ENCODE assay signal across 1 cellular context in the genomic region with DNA sequence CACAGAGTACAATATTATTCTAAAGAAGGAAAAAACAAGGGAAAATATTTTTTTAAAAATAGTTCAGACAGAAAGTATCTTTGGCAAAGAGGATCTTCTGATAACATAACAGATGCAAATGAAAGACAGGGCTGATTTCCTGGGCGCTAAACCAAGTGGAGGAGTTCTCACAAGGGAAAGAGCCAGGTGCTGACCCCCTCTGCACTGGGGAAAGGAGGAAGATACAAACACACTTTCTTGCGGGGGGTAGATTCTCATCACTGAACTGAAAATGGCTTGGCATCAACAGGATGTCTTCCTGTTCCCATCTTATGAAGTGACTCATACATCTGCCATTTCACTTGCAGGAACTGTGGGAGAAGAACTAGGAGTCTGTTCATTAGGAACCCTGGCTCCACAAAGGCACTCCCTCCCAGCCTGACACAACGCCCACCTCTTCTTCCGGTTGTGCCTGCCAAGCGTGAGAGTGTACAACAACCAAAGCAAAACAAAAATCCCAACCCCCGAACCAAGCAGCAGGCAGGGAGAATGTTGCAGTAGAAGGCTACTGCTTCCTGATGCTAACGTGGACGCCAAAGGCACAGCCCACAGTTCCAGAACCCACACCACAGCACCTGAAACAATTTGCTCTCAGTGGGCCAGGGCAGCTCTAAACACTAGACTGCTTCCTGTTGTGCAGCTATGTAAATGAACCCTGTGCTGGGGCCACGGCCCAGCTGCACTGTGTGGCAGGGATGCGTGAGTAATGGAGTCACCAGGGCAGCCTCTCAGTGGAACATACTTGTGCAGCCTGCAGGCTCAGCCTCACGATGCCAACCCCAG.
TF ChIP-seq lines count a peak whose summit lies in the region.

No MANE protein-coding gene starts in this region.

TF ChIP-seq in HepG2, 621 proteins besides CTCF, POLR2A, EP300 and RAD21 (continued from another document and continues in another):
- 0 out of 2 replicates have a peak, but pooled peaks have one; percentile 16 for TF ChIP-seq DMAP1 (CRISPR knock-in tag; IDR thresholded peaks at IDR 0.05)
- TF ChIP-seq, protein P1, sequence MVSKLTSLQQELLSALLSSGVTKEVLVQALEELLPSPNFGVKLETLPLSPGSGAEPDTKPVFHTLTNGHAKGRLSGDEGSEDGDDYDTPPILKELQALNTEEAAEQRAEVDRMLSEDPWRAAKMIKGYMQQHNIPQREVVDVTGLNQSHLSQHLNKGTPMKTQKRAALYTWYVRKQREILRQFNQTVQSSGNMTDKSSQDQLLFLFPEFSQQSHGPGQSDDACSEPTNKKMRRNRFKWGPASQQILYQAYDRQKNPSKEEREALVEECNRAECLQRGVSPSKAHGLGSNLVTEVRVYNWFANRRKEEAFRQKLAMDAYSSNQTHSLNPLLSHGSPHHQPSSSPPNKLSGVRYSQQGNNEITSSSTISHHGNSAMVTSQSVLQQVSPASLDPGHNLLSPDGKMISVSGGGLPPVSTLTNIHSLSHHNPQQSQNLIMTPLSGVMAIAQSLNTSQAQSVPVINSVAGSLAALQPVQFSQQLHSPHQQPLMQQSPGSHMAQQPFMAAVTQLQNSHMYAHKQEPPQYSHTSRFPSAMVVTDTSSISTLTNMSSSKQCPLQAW (CRISPR knock-in tag; IDR thresholded peaks at IDR 0.05) = no peak
- TF ChIP-seq HDAC2 (CRISPR knock-in tag; IDR thresholded peaks at IDR 0.05) = 0 out of 2 replicates have a peak, but pooled peaks have one; percentile 22
- peak; percentile 46; the same call in 1 of the 2 replicates for TF ChIP-seq RXRA (CRISPR knock-in tag; IDR thresholded peaks at IDR 0.05)
- TF ChIP-seq FOXP1 (IDR thresholded peaks at IDR 0.05) = no peak
- TF ChIP-seq FOXP1 (CRISPR knock-in tag; IDR thresholded peaks at IDR 0.05) = peak; percentile 22
- peak; percentile 18 for TF ChIP-seq XRCC5 (optimal IDR thresholded peaks at IDR 0.05; ENCODE audit: low read length)
- peak; percentile 46 for TF ChIP-seq TAF1 (CRISPR knock-in tag; IDR thresholded peaks at IDR 0.05)
- no peak for TF ChIP-seq GABPA (IDR thresholded peaks at IDR 0.05; ENCODE audit: low read depth, low read length)
- TF ChIP-seq GABPA (CRISPR knock-in tag; IDR thresholded peaks at IDR 0.05; ENCODE audit: low read depth) = peak; percentile 77
- TF ChIP-seq MBD4 (IDR thresholded peaks at IDR 0.05; ENCODE audit: borderline replicate concordance, low read length) = no peak
- TF ChIP-seq KDM5B (CRISPR knock-in tag; IDR thresholded peaks at IDR 0.05; ENCODE audit: borderline replicate concordance) = 0 out of 2 replicates have a peak, but pooled peaks have one; percentile 33
- TF ChIP-seq, protein P2, sequence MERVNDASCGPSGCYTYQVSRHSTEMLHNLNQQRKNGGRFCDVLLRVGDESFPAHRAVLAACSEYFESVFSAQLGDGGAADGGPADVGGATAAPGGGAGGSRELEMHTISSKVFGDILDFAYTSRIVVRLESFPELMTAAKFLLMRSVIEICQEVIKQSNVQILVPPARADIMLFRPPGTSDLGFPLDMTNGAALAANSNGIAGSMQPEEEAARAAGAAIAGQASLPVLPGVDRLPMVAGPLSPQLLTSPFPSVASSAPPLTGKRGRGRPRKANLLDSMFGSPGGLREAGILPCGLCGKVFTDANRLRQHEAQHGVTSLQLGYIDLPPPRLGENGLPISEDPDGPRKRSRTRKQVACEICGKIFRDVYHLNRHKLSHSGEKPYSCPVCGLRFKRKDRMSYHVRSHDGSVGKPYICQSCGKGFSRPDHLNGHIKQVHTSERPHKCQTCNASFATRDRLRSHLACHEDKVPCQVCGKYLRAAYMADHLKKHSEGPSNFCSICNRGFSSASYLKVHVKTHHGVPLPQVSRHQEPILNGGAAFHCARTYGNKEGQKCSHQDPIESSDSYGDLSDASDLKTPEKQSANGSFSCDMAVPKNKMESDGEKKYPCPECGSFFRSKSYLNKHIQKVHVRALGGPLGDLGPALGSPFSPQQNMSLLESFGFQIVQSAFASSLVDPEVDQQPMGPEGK (CRISPR knock-in tag; IDR thresholded peaks at IDR 0.05) = 0 out of 2 replicates have a peak, but pooled peaks have one; percentile 10
- TF ChIP-seq KMT2A (CRISPR knock-in tag; IDR thresholded peaks at IDR 0.05) = 0 out of 2 replicates have a peak, but pooled peaks have one; percentile 19
- TF ChIP-seq, protein P3, sequence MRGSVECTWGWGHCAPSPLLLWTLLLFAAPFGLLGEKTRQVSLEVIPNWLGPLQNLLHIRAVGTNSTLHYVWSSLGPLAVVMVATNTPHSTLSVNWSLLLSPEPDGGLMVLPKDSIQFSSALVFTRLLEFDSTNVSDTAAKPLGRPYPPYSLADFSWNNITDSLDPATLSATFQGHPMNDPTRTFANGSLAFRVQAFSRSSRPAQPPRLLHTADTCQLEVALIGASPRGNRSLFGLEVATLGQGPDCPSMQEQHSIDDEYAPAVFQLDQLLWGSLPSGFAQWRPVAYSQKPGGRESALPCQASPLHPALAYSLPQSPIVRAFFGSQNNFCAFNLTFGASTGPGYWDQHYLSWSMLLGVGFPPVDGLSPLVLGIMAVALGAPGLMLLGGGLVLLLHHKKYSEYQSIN (CRISPR knock-in tag; IDR thresholded peaks at IDR 0.05; ENCODE audit: borderline replicate concordance) = no peak
- TF ChIP-seq ZNF350 (CRISPR knock-in tag; IDR thresholded peaks at IDR 0.05; ENCODE audit: borderline replicate concordance, low read depth) = peak; percentile 27; the same call in 1 of the 2 replicates
- peak; percentile 36; the same call in 1 of the 2 replicates for TF ChIP-seq ZFY (CRISPR knock-in tag; IDR thresholded peaks at IDR 0.05)
- TF ChIP-seq GABPB1 (CRISPR knock-in tag; IDR thresholded peaks at IDR 0.05) = peak; percentile 51
- 0 out of 2 replicates have a peak, but pooled peaks have one; percentile 67 for TF ChIP-seq SSRP1 (CRISPR knock-in tag; IDR thresholded peaks at IDR 0.05)
- TF ChIP-seq ZNF891 (CRISPR knock-in tag; IDR thresholded peaks at IDR 0.05) = peak; percentile 71; the same call in 1 of the 2 replicates
- 0 out of 2 replicates have a peak, but pooled peaks have one; percentile 26 for TF ChIP-seq SALL2 (CRISPR knock-in tag; IDR thresholded peaks at IDR 0.05)
- 0 out of 2 replicates have a peak, but pooled peaks have one; percentile 18 for TF ChIP-seq RXRB (CRISPR knock-in tag; IDR thresholded peaks at IDR 0.05; ENCODE audit: borderline replicate concordance)
- TF ChIP-seq ZBTB38 (CRISPR knock-in tag; IDR thresholded peaks at IDR 0.05) = peak; percentile 76; the same call in 1 of the 2 replicates
- peak; percentile 60 for TF ChIP-seq SALL1 (CRISPR knock-in tag; IDR thresholded peaks at IDR 0.05)
- peak; percentile 73 for TF ChIP-seq ZNF501 (CRISPR knock-in tag; IDR thresholded peaks at IDR 0.05)
- TF ChIP-seq RARG (CRISPR knock-in tag; IDR thresholded peaks at IDR 0.05; ENCODE audit: low read depth) = no peak
- TF ChIP-seq MXI1 (IDR thresholded peaks at IDR 0.05; ENCODE audit: borderline replicate concordance, low read depth, low read length) = no peak
- TF ChIP-seq, protein P4, sequence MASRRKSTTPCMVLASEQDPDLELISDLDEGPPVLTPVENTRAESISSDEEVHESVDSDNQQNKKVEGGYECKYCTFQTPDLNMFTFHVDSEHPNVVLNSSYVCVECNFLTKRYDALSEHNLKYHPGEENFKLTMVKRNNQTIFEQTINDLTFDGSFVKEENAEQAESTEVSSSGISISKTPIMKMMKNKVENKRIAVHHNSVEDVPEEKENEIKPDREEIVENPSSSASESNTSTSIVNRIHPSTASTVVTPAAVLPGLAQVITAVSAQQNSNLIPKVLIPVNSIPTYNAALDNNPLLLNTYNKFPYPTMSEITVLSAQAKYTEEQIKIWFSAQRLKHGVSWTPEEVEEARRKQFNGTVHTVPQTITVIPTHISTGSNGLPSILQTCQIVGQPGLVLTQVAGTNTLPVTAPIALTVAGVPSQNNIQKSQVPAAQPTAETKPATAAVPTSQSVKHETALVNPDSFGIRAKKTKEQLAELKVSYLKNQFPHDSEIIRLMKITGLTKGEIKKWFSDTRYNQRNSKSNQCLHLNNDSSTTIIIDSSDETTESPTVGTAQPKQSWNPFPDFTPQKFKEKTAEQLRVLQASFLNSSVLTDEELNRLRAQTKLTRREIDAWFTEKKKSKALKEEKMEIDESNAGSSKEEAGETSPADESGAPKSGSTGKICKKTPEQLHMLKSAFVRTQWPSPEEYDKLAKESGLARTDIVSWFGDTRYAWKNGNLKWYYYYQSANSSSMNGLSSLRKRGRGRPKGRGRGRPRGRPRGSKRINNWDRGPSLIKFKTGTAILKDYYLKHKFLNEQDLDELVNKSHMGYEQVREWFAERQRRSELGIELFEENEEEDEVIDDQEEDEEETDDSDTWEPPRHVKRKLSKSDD (CRISPR knock-in tag; IDR thresholded peaks at IDR 0.05; ENCODE audit: low read depth) = 0 out of 2 replicates have a peak, but pooled peaks have one; percentile 33
- TF ChIP-seq, protein P5, sequence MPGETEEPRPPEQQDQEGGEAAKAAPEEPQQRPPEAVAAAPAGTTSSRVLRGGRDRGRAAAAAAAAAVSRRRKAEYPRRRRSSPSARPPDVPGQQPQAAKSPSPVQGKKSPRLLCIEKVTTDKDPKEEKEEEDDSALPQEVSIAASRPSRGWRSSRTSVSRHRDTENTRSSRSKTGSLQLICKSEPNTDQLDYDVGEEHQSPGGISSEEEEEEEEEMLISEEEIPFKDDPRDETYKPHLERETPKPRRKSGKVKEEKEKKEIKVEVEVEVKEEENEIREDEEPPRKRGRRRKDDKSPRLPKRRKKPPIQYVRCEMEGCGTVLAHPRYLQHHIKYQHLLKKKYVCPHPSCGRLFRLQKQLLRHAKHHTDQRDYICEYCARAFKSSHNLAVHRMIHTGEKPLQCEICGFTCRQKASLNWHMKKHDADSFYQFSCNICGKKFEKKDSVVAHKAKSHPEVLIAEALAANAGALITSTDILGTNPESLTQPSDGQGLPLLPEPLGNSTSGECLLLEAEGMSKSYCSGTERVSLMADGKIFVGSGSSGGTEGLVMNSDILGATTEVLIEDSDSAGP (CRISPR knock-in tag; IDR thresholded peaks at IDR 0.05; ENCODE audit: borderline replicate concordance) = peak; percentile 51; the same call in 1 of the 2 replicates
- peak; percentile 23; the same call in 1 of the 2 replicates for TF ChIP-seq IRF2 (CRISPR knock-in tag; IDR thresholded peaks at IDR 0.05)
- no peak for TF ChIP-seq MAF1 (CRISPR knock-in tag; IDR thresholded peaks at IDR 0.05; ENCODE audit: borderline replicate concordance)
- no peak for TF ChIP-seq PHF20 (CRISPR knock-in tag; IDR thresholded peaks at IDR 0.05)
- TF ChIP-seq MEIS2 (CRISPR knock-in tag; IDR thresholded peaks at IDR 0.05) = no peak
- no peak for TF ChIP-seq EEA1 (CRISPR knock-in tag; IDR thresholded peaks at IDR 0.05; ENCODE audit: borderline replicate concordance)
- TF ChIP-seq MED1 (CRISPR knock-in tag; IDR thresholded peaks at IDR 0.05) = peak; percentile 52
- TF ChIP-seq, protein P6, sequence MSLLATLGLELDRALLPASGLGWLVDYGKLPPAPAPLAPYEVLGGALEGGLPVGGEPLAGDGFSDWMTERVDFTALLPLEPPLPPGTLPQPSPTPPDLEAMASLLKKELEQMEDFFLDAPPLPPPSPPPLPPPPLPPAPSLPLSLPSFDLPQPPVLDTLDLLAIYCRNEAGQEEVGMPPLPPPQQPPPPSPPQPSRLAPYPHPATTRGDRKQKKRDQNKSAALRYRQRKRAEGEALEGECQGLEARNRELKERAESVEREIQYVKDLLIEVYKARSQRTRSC (CRISPR knock-in tag; IDR thresholded peaks at IDR 0.05; ENCODE audit: low read depth) = no peak
- TF ChIP-seq, protein P7, sequence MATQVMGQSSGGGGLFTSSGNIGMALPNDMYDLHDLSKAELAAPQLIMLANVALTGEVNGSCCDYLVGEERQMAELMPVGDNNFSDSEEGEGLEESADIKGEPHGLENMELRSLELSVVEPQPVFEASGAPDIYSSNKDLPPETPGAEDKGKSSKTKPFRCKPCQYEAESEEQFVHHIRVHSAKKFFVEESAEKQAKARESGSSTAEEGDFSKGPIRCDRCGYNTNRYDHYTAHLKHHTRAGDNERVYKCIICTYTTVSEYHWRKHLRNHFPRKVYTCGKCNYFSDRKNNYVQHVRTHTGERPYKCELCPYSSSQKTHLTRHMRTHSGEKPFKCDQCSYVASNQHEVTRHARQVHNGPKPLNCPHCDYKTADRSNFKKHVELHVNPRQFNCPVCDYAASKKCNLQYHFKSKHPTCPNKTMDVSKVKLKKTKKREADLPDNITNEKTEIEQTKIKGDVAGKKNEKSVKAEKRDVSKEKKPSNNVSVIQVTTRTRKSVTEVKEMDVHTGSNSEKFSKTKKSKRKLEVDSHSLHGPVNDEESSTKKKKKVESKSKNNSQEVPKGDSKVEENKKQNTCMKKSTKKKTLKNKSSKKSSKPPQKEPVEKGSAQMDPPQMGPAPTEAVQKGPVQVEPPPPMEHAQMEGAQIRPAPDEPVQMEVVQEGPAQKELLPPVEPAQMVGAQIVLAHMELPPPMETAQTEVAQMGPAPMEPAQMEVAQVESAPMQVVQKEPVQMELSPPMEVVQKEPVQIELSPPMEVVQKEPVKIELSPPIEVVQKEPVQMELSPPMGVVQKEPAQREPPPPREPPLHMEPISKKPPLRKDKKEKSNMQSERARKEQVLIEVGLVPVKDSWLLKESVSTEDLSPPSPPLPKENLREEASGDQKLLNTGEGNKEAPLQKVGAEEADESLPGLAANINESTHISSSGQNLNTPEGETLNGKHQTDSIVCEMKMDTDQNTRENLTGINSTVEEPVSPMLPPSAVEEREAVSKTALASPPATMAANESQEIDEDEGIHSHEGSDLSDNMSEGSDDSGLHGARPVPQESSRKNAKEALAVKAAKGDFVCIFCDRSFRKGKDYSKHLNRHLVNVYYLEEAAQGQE (IDR thresholded peaks at IDR 0.05; ENCODE audit: borderline replicate concordance in 1 of 2, low read depth in 1 of 2, low read length in 2 of 2) = no peak
- peak; percentile 5; the same call in 1 of the 2 replicates for TF ChIP-seq THAP11 (CRISPR knock-in tag; IDR thresholded peaks at IDR 0.05)
- TF ChIP-seq REPIN1 (CRISPR knock-in tag; IDR thresholded peaks at IDR 0.05; ENCODE audit: borderline replicate concordance, low read depth) = no peak
- TF ChIP-seq ZNF557 (CRISPR knock-in tag; IDR thresholded peaks at IDR 0.05) = peak; percentile 72; the same call in 1 of the 2 replicates
- peak; percentile 56; the same call in 1 of the 2 replicates for TF ChIP-seq POLR2G (IDR thresholded peaks at IDR 0.05; ENCODE audit: low read depth, low read length)
- TF ChIP-seq, protein P8, sequence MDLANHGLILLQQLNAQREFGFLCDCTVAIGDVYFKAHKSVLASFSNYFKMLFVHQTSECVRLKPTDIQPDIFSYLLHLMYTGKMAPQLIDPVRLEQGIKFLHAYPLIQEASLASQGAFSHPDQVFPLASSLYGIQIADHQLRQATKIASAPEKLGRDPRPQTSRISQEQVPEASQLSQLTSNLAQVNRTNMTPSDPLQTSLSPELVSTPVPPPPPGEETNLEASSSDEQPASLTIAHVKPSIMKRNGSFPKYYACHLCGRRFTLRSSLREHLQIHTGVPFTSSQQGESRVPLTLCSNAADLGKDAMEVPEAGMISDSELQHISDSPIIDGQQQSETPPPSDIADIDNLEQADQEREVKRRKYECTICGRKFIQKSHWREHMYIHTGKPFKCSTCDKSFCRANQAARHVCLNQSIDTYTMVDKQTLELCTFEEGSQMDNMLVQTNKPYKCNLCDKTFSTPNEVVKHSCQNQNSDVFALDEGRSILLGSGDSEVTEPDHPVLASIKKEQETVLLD (CRISPR knock-in tag; IDR thresholded peaks at IDR 0.05; ENCODE audit: low read depth) = no peak
- TF ChIP-seq CCDC6 (CRISPR knock-in tag; IDR thresholded peaks at IDR 0.05) = 0 out of 2 replicates have a peak, but pooled peaks have one; percentile 25
- TF ChIP-seq KAT8 (CRISPR knock-in tag; IDR thresholded peaks at IDR 0.05) = peak; percentile 52; the same call in 1 of the 2 replicates
- 0 out of 2 replicates have a peak, but pooled peaks have one; percentile 12 for TF ChIP-seq SOX5 (CRISPR knock-in tag; IDR thresholded peaks at IDR 0.05; ENCODE audit: borderline replicate concordance)
- TF ChIP-seq ZFX (CRISPR knock-in tag; IDR thresholded peaks at IDR 0.05; ENCODE audit: low read depth) = peak; percentile 65; the same call in 1 of the 2 replicates
- TF ChIP-seq YEATS4 (CRISPR knock-in tag; IDR thresholded peaks at IDR 0.05; ENCODE audit: borderline replicate concordance) = 0 out of 2 replicates have a peak, but pooled peaks have one; percentile 26
